Comparison of ENCODE assay signal across 19 cellular contexts in genomic region chr4:95167809-95168208, GRCh38.
A peak's percentile ranks its signal among the peaks of the same experiment; 100 is the strongest.
DNase-seq lines count a peak whose midpoint lies in the region; FAIRE-seq and TF ChIP-seq lines count a peak whose summit lies in the region.
"Had no signal": no experiment of that assay in that cellular context is flagged by ENCODE, and none has a peak within 500 bp of the region (broad histone marks: within the 10 kb centered on the region; RNA-seq: fewer than 3 reads in every experiment).

No MANE protein-coding gene starts in this region.

- no peak overlapping the region for H3K4me3 Mint-ChIP-seq in MCF 10A (ENCODE audit: unreplicated experiment)
- H3K4me3 Mint-ChIP-seq: central memory CD8-positive, alpha-beta T cell had no signal

- H3K4me1 ChIP-seq in HEK293 (ENCODE audit: control insufficient read depth, insufficient read depth, low read length): no peaks in the 10 kb centered on the region
- no peaks in the 10 kb centered on the region for H3K4me1 ChIP-seq in suprapubic skin
- H3K4me1 ChIP-seq: adrenal gland, right lobe of liver had no signal

- H3K9me3 ChIP-seq in HEK293 (ENCODE audit: control insufficient read depth, insufficient read depth, low read depth, low read length) (no peaks in the 10 kb centered on the region), suprapubic skin (no peaks in the 10 kb centered on the region)
- H3K9me3 ChIP-seq: adrenal gland, mucosa of descending colon, right lobe of liver, thyroid gland had no signal

- in situ Hi-C loops in SK-MEL-5 (cut with HindIII; ENCODE audit: low pct_unique_long_range_greater_than_20kb, low sequenced_read_pairs): no loop called here

- intact Hi-C loops in MCF 10A (cut with micrococcal nuclease): loop anchor here (2.0 kb wide), 2 partner anchors 343 to 377 kb away; no protein-coding TSS in a partner anchor

- TF ChIP-seq EP300 in suprapubic skin (IDR thresholded peaks at IDR 0.05): no peak

- no peaks in the 10 kb centered on the region for H3K9me3 Mint-ChIP-seq in MCF 10A (ENCODE audit: unreplicated experiment)
- H3K9me3 Mint-ChIP-seq: activated T-helper 2 cell treated with anti-CD3 and anti-CD28 coated beads, Interferon-gamma antibody, Interleukin-2, Interleukin-4, amounts not matched to agents 10 μg/mL and 5 μg/mL and 100 μg/mL, durations not matched to agents 14 hours and 24 hours and 36 hours; central memory CD8-positive, alpha-beta T cell had no signal

- FAIRE-seq in RCC 7860 (lab: Jason Lieb, UNC): no peak
- FAIRE-seq: endometrium had no signal

- no peak overlapping the region for H3K4me3 ChIP-seq in GM12865 (ENCODE audit: low read depth, low read length)
- H3K4me3 ChIP-seq in HEK293 (ENCODE audit: low read depth, low read length): no peak overlapping the region
- H3K4me3 ChIP-seq in suprapubic skin: no peak overlapping the region
- H3K4me3 ChIP-seq: adrenal gland, mucosa of descending colon, right lobe of liver, thyroid gland had no signal

- POLR2A ChIA-PET in HEK293 (lab: Yijun Ruan, JAX): no interaction called here
- POLR2A ChIA-PET in MCF 10A (lab: Yijun Ruan, JAX): no interaction called here

- no TSS peak for BruUV-seq in MCF 10A (replicated peaks; lab: Mats Ljungman, UMichigan)

- H3K27ac Mint-ChIP-seq in MCF 10A (ENCODE audit: low read depth, unreplicated experiment): no peak overlapping the region
- H3K27ac Mint-ChIP-seq: activated T-helper 2 cell treated with anti-CD3 and anti-CD28 coated beads, Interferon-gamma antibody, Interleukin-2, Interleukin-4, amounts not matched to agents 10 μg/mL and 5 μg/mL and 100 μg/mL, durations not matched to agents 14 hours and 24 hours and 36 hours had no signal

- no peak for TF ChIP-seq POLR2A in suprapubic skin (IDR thresholded peaks at IDR 0.05)

- H3K27me3 Mint-ChIP-seq in MCF 10A (ENCODE audit: insufficient read depth, unreplicated experiment): no peaks in the 10 kb centered on the region
- H3K27me3 Mint-ChIP-seq: central memory CD8-positive, alpha-beta T cell had no signal

- peaks cover 5% of the 10 kb centered on the region for H3K36me3 Mint-ChIP-seq in MCF 10A (ENCODE audit: insufficient read depth, unreplicated experiment)

- peaks cover 0 to 12% of the 10 kb centered on the region in 2 experiments; a peak in 1 of 3 replicates for H3K36me3 ChIP-seq in HEK293 (ENCODE audit: control insufficient read depth in 2 of 2, insufficient read depth in 1 of 2, low read length in 2 of 2)
- H3K36me3 ChIP-seq in suprapubic skin: no peaks in the 10 kb centered on the region
- H3K36me3 ChIP-seq: adrenal gland, right lobe of liver, thyroid gland had no signal

- CTCF ChIA-PET in HEK293 (lab: Yijun Ruan, JAX): interaction anchor here (0.7 kb wide), 2 partner anchors 341 to 1019 kb away, joined by 3 to 4 read pairs; no protein-coding TSS in a partner anchor
- CTCF ChIA-PET in MCF 10A (lab: Yijun Ruan, JAX): interaction anchor here (0.5 to 2.8 kb wide), 6 partner anchors 11 to 1186 kb away, joined by 3 to 15 read pairs (median 4); no protein-coding TSS in a partner anchor

- H3K27me3 ChIP-seq in layer of hippocampus (ENCODE audit: control insufficient read depth, insufficient read depth, low read length) (no peaks in the 10 kb centered on the region), suprapubic skin (no peaks in the 10 kb centered on the region)
- H3K27me3 ChIP-seq: adrenal gland, right lobe of liver, thyroid gland had no signal

- H3K4me1 Mint-ChIP-seq in MCF 10A (ENCODE audit: insufficient read depth, unreplicated experiment): no peaks in the 10 kb centered on the region
- H3K4me1 Mint-ChIP-seq: central memory CD8-positive, alpha-beta T cell had no signal

- DNase-seq in GM12865 (ENCODE audit: low read depth) (peak; percentile 9), SK-MEL-5 (ENCODE audit: low read depth, low spot score) (peak; percentile 18), suprapubic skin (ENCODE audit: low spot score in 2 of 2) (no peak), RCC 7860 (ENCODE audit: low spot score) (no peak), MCF 10A (ENCODE audit: unreplicated experiment) (no peak)
- DNase-seq: activated CD8-positive, alpha-beta memory T cell treated with anti-CD3 and anti-CD28 coated beads for 24 hours; adrenal gland; mucosa of descending colon; NCI-H146; NCI-H446 treated with DMSO at 0.1 percent for 48 hours; right lobe of liver; stimulated activated CD4-positive, alpha-beta T cell treated with anti-CD3 and anti-CD28 coated beads, Interleukin-2, amount 100 ng/mL, for 24 hours; SW 1271; thyroid gland had no signal

- WGBS in suprapubic skin: 77% methylated on average over 7 of the region's 7 CpGs

- no peak overlapping the region for H3K27ac ChIP-seq in HEK293 (ENCODE audit: extremely low read depth, low read depth, low read length)
- peak overlapping the region; percentile 50 for H3K27ac ChIP-seq in layer of hippocampus (ENCODE audit: low read depth, low read length)
- no peak overlapping the region for H3K27ac ChIP-seq in suprapubic skin
- H3K27ac ChIP-seq: adrenal gland, right lobe of liver, thyroid gland had no signal

- TF ChIP-seq CTCF in GM12865 (IDR thresholded peaks at IDR 0.05; ENCODE audit: insufficient read depth, low read depth, low read length, missing control alignments) (no peak), HEK293 (tag by site-specific recombination; IDR thresholded peaks at IDR 0.05) (0 out of 2 replicates have a peak, but pooled peaks have one; percentile 16), suprapubic skin (IDR thresholded peaks at IDR 0.05) (no peak), MCF 10A (IDR thresholded peaks at IDR 0.05; ENCODE audit: unreplicated experiment) (no peak)

TF ChIP-seq in HEK293, 187 proteins besides CTCF, POLR2A, EP300 and RAD21:
- TF ChIP-seq ZNF518A (tag by site-specific recombination; conservative IDR thresholded peaks at IDR 0.05; ENCODE audit: low read depth): no peak
- no peak for TF ChIP-seq ZNF311 (tag by site-specific recombination; IDR thresholded peaks at IDR 0.05; ENCODE audit: borderline replicate concordance)
- TF ChIP-seq ZNF416 (tag by site-specific recombination; IDR thresholded peaks at IDR 0.05): no peak
- no peak for TF ChIP-seq ZBTB7A (tag by site-specific recombination; IDR thresholded peaks at IDR 0.05; ENCODE audit: low read depth)
- TF ChIP-seq IKZF3 (tag by site-specific recombination; IDR thresholded peaks at IDR 0.05): no peak
- no peak for TF ChIP-seq ZNF335 (tag by site-specific recombination; conservative IDR thresholded peaks at IDR 0.05)
- TF ChIP-seq ZNF248 (tag by site-specific recombination; IDR thresholded peaks at IDR 0.05): no peak
- TF ChIP-seq REPIN1 (tag by site-specific recombination; IDR thresholded peaks at IDR 0.05; ENCODE audit: low read depth): no peak
- TF ChIP-seq ZBTB8A (tag by site-specific recombination; IDR thresholded peaks at IDR 0.05): no peak
- no peak for TF ChIP-seq YY1 (tag by site-specific recombination; IDR thresholded peaks at IDR 0.05)
- TF ChIP-seq OVOL3 (tag by site-specific recombination; IDR thresholded peaks at IDR 0.05): no peak
- TF ChIP-seq GLIS2 (tag by site-specific recombination; IDR thresholded peaks at IDR 0.05): no peak
- TF ChIP-seq ATF2 (tag by site-specific recombination; IDR thresholded peaks at IDR 0.05; ENCODE audit: low read depth): no peak
- no peak for TF ChIP-seq ZNF501 (tag by site-specific recombination; IDR thresholded peaks at IDR 0.05)
- no peak for TF ChIP-seq ZNF837 (tag by site-specific recombination; IDR thresholded peaks at IDR 0.05)

Comparison
In these comparisons a context has a peak if more than half of its experiments do, and no peak if none do; other contexts are left out.
1. DNase-seq: peak in GM12865 (single experiment) and SK-MEL-5 (single experiment); none in suprapubic skin (0 of 2), RCC 7860 (single experiment) and MCF 10A (single experiment).